In the genomic region with DNA sequence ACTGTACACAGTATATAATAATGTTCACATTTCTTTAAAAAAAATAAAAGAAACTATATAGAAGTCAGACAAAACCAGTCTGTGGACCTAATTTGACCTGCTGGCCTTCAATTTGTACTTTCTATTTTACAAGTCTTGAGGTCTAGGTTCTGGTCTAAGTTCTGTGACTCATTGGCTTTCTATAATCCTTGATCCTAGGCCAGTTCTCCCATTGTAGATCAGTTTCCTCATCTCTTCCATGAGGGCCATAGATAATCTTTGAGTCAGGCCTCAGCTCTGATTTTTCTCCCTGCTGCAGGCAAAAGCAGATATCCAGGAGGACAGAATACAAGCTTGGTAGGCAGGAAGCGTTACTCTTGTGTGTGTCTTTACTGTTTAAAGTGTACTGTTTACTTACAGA, we compare ENCODE assay signal across 19 cellular contexts.
DNase-seq lines count a peak whose midpoint lies in the region; ATAC-seq and TF ChIP-seq lines count a peak whose summit lies in the region.
"Had no signal": no experiment of that assay in that cellular context is flagged by ENCODE, and none has a peak within 500 bp of the region (broad histone marks: within the 10 kb centered on the region; RNA-seq: fewer than 3 reads in every experiment).

No MANE protein-coding gene starts in this region.

- no peak overlapping the region for H3K27ac Mint-ChIP-seq in CD8-positive, alpha-beta T cell

- CTCF ChIA-PET in mammary epithelial cell (lab: Charles Lee; ENCODE audit: low non-redundant PET), result interaction anchor here (0.6 kb wide), 1 partner anchor 15 kb away, joined by 4 read pairs; no protein-coding TSS in a partner anchor
- CTCF ChIA-PET in CD8-positive, alpha-beta T cell (lab: Charles Lee), result no interaction called here

- intact Hi-C loops in mammary epithelial cell (cut with micrococcal nuclease), result loop anchor here (5.0 kb wide), 1 partner anchor 172 kb away; no protein-coding TSS in a partner anchor
- intact Hi-C loops in CD8-positive, alpha-beta T cell (cut with DNase I, micrococcal nuclease), result no loop called here

- POLR2A ChIA-PET in CD8-positive, alpha-beta T cell (lab: Charles Lee), result no interaction called here

- no peak overlapping the region for H3K9ac ChIP-seq in mammary epithelial cell (ENCODE audit: insufficient read depth, low read length)

- in situ Hi-C loops in mammary epithelial cell (cut with MboI; ENCODE audit: low sequenced_read_pairs in 2 of 2), result loop anchor here in 1 of 2 donors (25.0 kb wide), 1 partner anchor 317 kb away; no protein-coding TSS in a partner anchor

- H3K9me3 ChIP-seq in MG63, result no peaks in the 10 kb centered on the region
- no peaks in the 10 kb centered on the region for H3K9me3 ChIP-seq in mammary epithelial cell (replicated peaks; ENCODE audit: insufficient read depth, low read length)
- no peaks in the 10 kb centered on the region for H3K9me3 ChIP-seq in CD8-positive, alpha-beta T cell (ENCODE audit: low read length)

- no peaks in the 10 kb centered on the region for H3K27me3 ChIP-seq in MG63
- H3K27me3 ChIP-seq in mammary epithelial cell (ENCODE audit: insufficient read depth, low read length), result no peaks in the 10 kb centered on the region
- no peaks in the 10 kb centered on the region for H3K27me3 ChIP-seq in CD8-positive, alpha-beta T cell (ENCODE audit: insufficient read depth, low read length)

- peak overlapping the region; percentile 24 for H3K27ac ChIP-seq in mammary epithelial cell (ENCODE audit: insufficient read depth, low read depth, low read length)
- no peak overlapping the region for H3K27ac ChIP-seq in CD8-positive, alpha-beta T cell (ENCODE audit: low read depth, low read length)

- 60% methylated on average over 1 of the region's 1 CpG for WGBS in mammary epithelial cell (ENCODE audit: low coverage, missing lambda C conversion rate)

- DNase-seq in ELR (ENCODE audit: low read depth), result peak; percentile 5
- DNase-seq in MG63, result peak; percentile 1
- peak; percentile 61 for DNase-seq in mammary epithelial cell
- peak; percentile 66 for DNase-seq in fibroblast of the aortic adventitia (ENCODE audit: low read depth)
- no peak for DNase-seq in NCI-H1105 (lab: John Stamatoyannopoulos, UW)
- no peak for DNase-seq in SHP77 (lab: John Stamatoyannopoulos, UW)
- DNase-seq in CD8-positive, alpha-beta T cell, result no peak
- no peak for DNase-seq in activated CD8-positive, alpha-beta memory T cell treated with anti-CD3 and anti-CD28 coated beads, Interleukin-2, amount 50 U/mL, for 4 hours
- DNase-seq: C1 segment of cervical spinal cord; DMS 273 treated with DMSO at 0.1 percent for 48 hours; GOT3; IMR-90; Karpas-422; NCI-H1417; NCI-H1930; NCI-H2171; NCI-H446 treated with DMSO at 0.1 percent for 48 hours; NK-92 treated with Interleukin-12 subunit alpha and Interleukin-12 subunit beta, amount 100 ng/mL, for 24 hours; OCI-M1 had no signal

- no peak overlapping the region for H3K4me2 ChIP-seq in mammary epithelial cell (ENCODE audit: insufficient read depth, low read depth, low read length)

- dilution Hi-C loops in mammary epithelial cell (cut with HindIII; ENCODE audit: low sequenced_read_pairs), result no loop called here

- H3K4me3 Mint-ChIP-seq in CD8-positive, alpha-beta T cell, result no peak overlapping the region

- TF ChIP-seq CTCF in mammary epithelial cell (conservative IDR thresholded peaks at IDR 0.05 in 1 of 2, IDR thresholded peaks at IDR 0.05 in 1 of 2; ENCODE audit: extremely low read depth in 1 of 2, insufficient read depth in 1 of 2, low read depth in 1 of 2, low read length in 2 of 2) (no peak), fibroblast of the aortic adventitia (IDR thresholded peaks at IDR 0.05; ENCODE audit: insufficient read depth, low read length) (no peak)
- TF ChIP-seq CTCF in CD8-positive, alpha-beta T cell (IDR thresholded peaks at IDR 0.05), result no peak

- H3K36me3 ChIP-seq in MG63 (no peaks in the 10 kb centered on the region), mammary epithelial cell (ENCODE audit: insufficient read depth, low read length) (no peaks in the 10 kb centered on the region)
- no peaks in the 10 kb centered on the region for H3K36me3 ChIP-seq in CD8-positive, alpha-beta T cell (ENCODE audit: insufficient read depth, low read length)

- no peaks in the 10 kb centered on the region for H4K20me1 ChIP-seq in mammary epithelial cell (ENCODE audit: insufficient read depth, low read length)

- no TSS peak for BruUV-seq in mammary epithelial cell (replicated peaks; lab: Mats Ljungman, UMichigan)

- no peaks in the 10 kb centered on the region for H3K4me1 Mint-ChIP-seq in CD8-positive, alpha-beta T cell (ENCODE audit: low read depth)

- H3K36me3 Mint-ChIP-seq in CD8-positive, alpha-beta T cell, result no peaks in the 10 kb centered on the region

- no peaks in the 10 kb centered on the region for H3K79me2 ChIP-seq in mammary epithelial cell (ENCODE audit: insufficient read depth, low read length)

- H2AFZ ChIP-seq in mammary epithelial cell (ENCODE audit: low read depth, low read length), result no peak overlapping the region

- H3K4me3 ChIP-seq in MG63, result no peak overlapping the region
- no peak overlapping the region for H3K4me3 ChIP-seq in mammary epithelial cell (replicated peaks in 1 of 3; ENCODE audit: insufficient read depth in 1 of 3, low read depth in 2 of 3, low read length in 3 of 3)
- no peak overlapping the region for H3K4me3 ChIP-seq in fibroblast of the aortic adventitia (ENCODE audit: low read depth, low read length)
- no peak overlapping the region for H3K4me3 ChIP-seq in CD8-positive, alpha-beta T cell (ENCODE audit: low read depth, low read length)

- H3K9me3 Mint-ChIP-seq in CD8-positive, alpha-beta T cell, result no peaks in the 10 kb centered on the region

- H3K27me3 Mint-ChIP-seq in CD8-positive, alpha-beta T cell (ENCODE audit: low read depth), result no peaks in the 10 kb centered on the region

- H3K4me1 ChIP-seq in mammary epithelial cell (ENCODE audit: insufficient read depth, low read length), result peaks cover 43% of the 10 kb centered on the region
- H3K4me1 ChIP-seq in CD8-positive, alpha-beta T cell (ENCODE audit: insufficient read depth, low read length), result no peaks in the 10 kb centered on the region

- no peak for ATAC-seq in CD8-positive, alpha-beta T cell

Comparison
In these comparisons a context has a peak if more than half of its experiments do, and no peak if none do; other contexts are left out.
1. DNase-seq: peak in ELR (single experiment), MG63 (single experiment), mammary epithelial cell (single experiment) and fibroblast of the aortic adventitia (single experiment); none in NCI-H1105 (single experiment), SHP77 (0 of 2), CD8-positive, alpha-beta T cell (0 of 7) and activated CD8-positive, alpha-beta memory T cell treated with anti-CD3 and anti-CD28 coated beads, Interleukin-2, amount 50 U/mL, for 4 hours (single experiment).